23 cellular contexts compared by ENCODE assay signal in genomic region chr16:23286131-23286532, GRCh38. TPM values are rescaled to one million over a fixed set of nuclear protein-coding genes. Genes with fewer than 3 reads are reported as not detected.
DNase-seq lines count a peak whose midpoint lies in the region; ATAC-seq, FAIRE-seq and TF ChIP-seq lines count a peak whose summit lies in the region.
"Had no signal": no experiment of that assay in that cellular context is flagged by ENCODE, and none has a peak within 500 bp of the region (broad histone marks: within the 10 kb centered on the region; RNA-seq: fewer than 3 reads in every experiment).

No MANE protein-coding gene starts in this region.

- ATAC-seq in mucosa of descending colon (peak; percentile 23), GM23338 (no peak)
- ATAC-seq: effector memory CD8-positive, alpha-beta T cell; GM12878; Panc1; sciatic nerve; upper lobe of right lung had no signal

- no peaks in the 10 kb centered on the region for H4K20me1 ChIP-seq in GM23338 (replicated peaks; ENCODE audit: insufficient read depth)

- H3K36me3 ChIP-seq in bronchial epithelial cell (ENCODE audit: control insufficient read depth, insufficient read depth, low read length): no peaks in the 10 kb centered on the region
- no peaks in the 10 kb centered on the region for H3K36me3 ChIP-seq in mucosa of descending colon (ENCODE audit: low read depth)
- H3K36me3 ChIP-seq in ascending aorta: no peaks in the 10 kb centered on the region
- H3K36me3 ChIP-seq in GM23338 (ENCODE audit: insufficient read depth): no peaks in the 10 kb centered on the region
- H3K36me3 ChIP-seq: upper lobe of right lung had no signal

- intact Hi-C loops in mucosa of descending colon (cut with DNase I, micrococcal nuclease) (no loop called here), ascending aorta (cut with DNase I) (no loop called here)

- peak; percentile 97 for FAIRE-seq in bronchial epithelial cell (lab: Jason Lieb, UNC)
- FAIRE-seq: GM12878, HTR-8/SVneo had no signal

- no peaks in the 10 kb centered on the region for H3K4me1 ChIP-seq in mucosa of descending colon (ENCODE audit: low read depth)
- no peaks in the 10 kb centered on the region for H3K4me1 ChIP-seq in ascending aorta
- H3K4me1 ChIP-seq in GM23338 (ENCODE audit: insufficient read depth): no peaks in the 10 kb centered on the region
- H3K4me1 ChIP-seq: upper lobe of right lung had no signal

- H3K36me3 Mint-ChIP-seq in GM23338 (ENCODE audit: low read depth): no peaks in the 10 kb centered on the region
- H3K36me3 Mint-ChIP-seq: activated naive CD8-positive, alpha-beta T cell; CD14-positive monocyte had no signal

- H3K4me2 ChIP-seq in GM23338: no peak overlapping the region

- peak; percentile 24 for DNase-seq in AG20443 (ENCODE audit: low spot score)
- peak; percentile 84 for DNase-seq in HS-5 (ENCODE audit: low read depth)
- DNase-seq in bronchial epithelial cell (ENCODE audit: low read depth): peak; percentile 99
- no peak for DNase-seq in mucosa of descending colon
- DNase-seq in ascending aorta (ENCODE audit: low spot score in 2 of 2): no peak
- no peak for DNase-seq in GM23338 (ENCODE audit: low spot score)
- DNase-seq in activated CD8-positive, alpha-beta memory T cell treated with anti-CD3 and anti-CD28 coated beads for 24 hours: no peak
- DNase-seq in central memory CD4-positive, alpha-beta T cell: no peak
- DNase-seq: activated CD4-positive, alpha-beta T cell treated with anti-CD3 and anti-CD28 coated beads for 1 hour; effector memory CD8-positive, alpha-beta T cell; mesendoderm; MM.1S; NCI-H2081; NCI-H748 treated with DMSO at 0.1 percent for 48 hours; stimulated activated CD4-positive, alpha-beta T cell treated with anti-CD3 and anti-CD28 coated beads, Interleukin-4, amount 100 ng/mL, for 4 hours; upper lobe of right lung had no signal

- H3K27ac ChIP-seq in ascending aorta: no peak overlapping the region
- no peak overlapping the region for H3K27ac ChIP-seq in GM23338 (ENCODE audit: low read depth)
- H3K27ac ChIP-seq: upper lobe of right lung had no signal

- H3K27me3 ChIP-seq in bronchial epithelial cell (ENCODE audit: control insufficient read depth, insufficient read depth, low read length): no peaks in the 10 kb centered on the region
- H3K27me3 ChIP-seq in ascending aorta: no peaks in the 10 kb centered on the region
- H3K27me3 ChIP-seq in GM23338 (ENCODE audit: insufficient read depth): no peaks in the 10 kb centered on the region

- no peaks in the 10 kb centered on the region; the same call in 2 of the 3 replicates for H3K9me3 Mint-ChIP-seq in GM23338
- H3K9me3 Mint-ChIP-seq: central memory CD8-positive, alpha-beta T cell; effector memory CD8-positive, alpha-beta T cell had no signal

- no peaks in the 10 kb centered on the region for H3F3A ChIP-seq in GM23338 (replicated peaks; ENCODE audit: low read depth)

- H3K27me3 Mint-ChIP-seq in GM23338 (ENCODE audit: insufficient read depth, low read depth, poor library complexity): peaks cover 3% of the 10 kb centered on the region

- H3K4me3 ChIP-seq in bronchial epithelial cell (ENCODE audit: low read depth, low read length) (no peak overlapping the region), mucosa of descending colon (no peak overlapping the region), ascending aorta (no peak overlapping the region), GM23338 (no peak overlapping the region)
- H3K4me3 ChIP-seq: GM12878, upper lobe of right lung had no signal

- H3K9me3 ChIP-seq in mucosa of descending colon (no peaks in the 10 kb centered on the region), ascending aorta (no peaks in the 10 kb centered on the region)
- H3K9me3 ChIP-seq: upper lobe of right lung had no signal

- no peak overlapping the region for H3K4me3 Mint-ChIP-seq in GM23338
- H3K4me3 Mint-ChIP-seq: activated naive CD8-positive, alpha-beta T cell; CD14-positive monocyte; central memory CD8-positive, alpha-beta T cell; effector memory CD8-positive, alpha-beta T cell had no signal

- H2AFZ ChIP-seq in GM23338: no peak overlapping the region

- TF ChIP-seq CTCF in bronchial epithelial cell (IDR thresholded peaks at IDR 0.05; ENCODE audit: insufficient read depth, low read length, severe bottlenecking): no peak
- TF ChIP-seq CTCF in mucosa of descending colon (IDR thresholded peaks at IDR 0.05): no peak
- no peak for TF ChIP-seq CTCF in ascending aorta (IDR thresholded peaks at IDR 0.05)
- TF ChIP-seq CTCF in GM23338 (conservative IDR thresholded peaks at IDR 0.05; ENCODE audit: low read depth in 2 of 2): no peak

- H3K79me2 ChIP-seq in GM23338 (replicated peaks; ENCODE audit: insufficient read depth): no peaks in the 10 kb centered on the region

- H3K27ac Mint-ChIP-seq in GM23338: no peak overlapping the region
- H3K27ac Mint-ChIP-seq: activated naive CD8-positive, alpha-beta T cell; effector memory CD8-positive, alpha-beta T cell had no signal

- peaks cover 4% of the 10 kb centered on the region; the same call in 1 of the 2 replicates for H3K9me2 ChIP-seq in GM23338 (ENCODE audit: insufficient read depth)

- no peaks in the 10 kb centered on the region for H3K4me1 Mint-ChIP-seq in GM23338
- H3K4me1 Mint-ChIP-seq: central memory CD8-positive, alpha-beta T cell had no signal

TF ChIP-seq in GM23338, 12 proteins besides CTCF, POLR2A, EP300 and RAD21 (continues in another document):
- TF ChIP-seq JUNB (IDR thresholded peaks at IDR 0.05; ENCODE audit: unreplicated experiment) (no peak), NANOG (IDR thresholded peaks at IDR 0.05; ENCODE audit: borderline replicate concordance) (no peak)
- TF ChIP-seq, protein P1, sequence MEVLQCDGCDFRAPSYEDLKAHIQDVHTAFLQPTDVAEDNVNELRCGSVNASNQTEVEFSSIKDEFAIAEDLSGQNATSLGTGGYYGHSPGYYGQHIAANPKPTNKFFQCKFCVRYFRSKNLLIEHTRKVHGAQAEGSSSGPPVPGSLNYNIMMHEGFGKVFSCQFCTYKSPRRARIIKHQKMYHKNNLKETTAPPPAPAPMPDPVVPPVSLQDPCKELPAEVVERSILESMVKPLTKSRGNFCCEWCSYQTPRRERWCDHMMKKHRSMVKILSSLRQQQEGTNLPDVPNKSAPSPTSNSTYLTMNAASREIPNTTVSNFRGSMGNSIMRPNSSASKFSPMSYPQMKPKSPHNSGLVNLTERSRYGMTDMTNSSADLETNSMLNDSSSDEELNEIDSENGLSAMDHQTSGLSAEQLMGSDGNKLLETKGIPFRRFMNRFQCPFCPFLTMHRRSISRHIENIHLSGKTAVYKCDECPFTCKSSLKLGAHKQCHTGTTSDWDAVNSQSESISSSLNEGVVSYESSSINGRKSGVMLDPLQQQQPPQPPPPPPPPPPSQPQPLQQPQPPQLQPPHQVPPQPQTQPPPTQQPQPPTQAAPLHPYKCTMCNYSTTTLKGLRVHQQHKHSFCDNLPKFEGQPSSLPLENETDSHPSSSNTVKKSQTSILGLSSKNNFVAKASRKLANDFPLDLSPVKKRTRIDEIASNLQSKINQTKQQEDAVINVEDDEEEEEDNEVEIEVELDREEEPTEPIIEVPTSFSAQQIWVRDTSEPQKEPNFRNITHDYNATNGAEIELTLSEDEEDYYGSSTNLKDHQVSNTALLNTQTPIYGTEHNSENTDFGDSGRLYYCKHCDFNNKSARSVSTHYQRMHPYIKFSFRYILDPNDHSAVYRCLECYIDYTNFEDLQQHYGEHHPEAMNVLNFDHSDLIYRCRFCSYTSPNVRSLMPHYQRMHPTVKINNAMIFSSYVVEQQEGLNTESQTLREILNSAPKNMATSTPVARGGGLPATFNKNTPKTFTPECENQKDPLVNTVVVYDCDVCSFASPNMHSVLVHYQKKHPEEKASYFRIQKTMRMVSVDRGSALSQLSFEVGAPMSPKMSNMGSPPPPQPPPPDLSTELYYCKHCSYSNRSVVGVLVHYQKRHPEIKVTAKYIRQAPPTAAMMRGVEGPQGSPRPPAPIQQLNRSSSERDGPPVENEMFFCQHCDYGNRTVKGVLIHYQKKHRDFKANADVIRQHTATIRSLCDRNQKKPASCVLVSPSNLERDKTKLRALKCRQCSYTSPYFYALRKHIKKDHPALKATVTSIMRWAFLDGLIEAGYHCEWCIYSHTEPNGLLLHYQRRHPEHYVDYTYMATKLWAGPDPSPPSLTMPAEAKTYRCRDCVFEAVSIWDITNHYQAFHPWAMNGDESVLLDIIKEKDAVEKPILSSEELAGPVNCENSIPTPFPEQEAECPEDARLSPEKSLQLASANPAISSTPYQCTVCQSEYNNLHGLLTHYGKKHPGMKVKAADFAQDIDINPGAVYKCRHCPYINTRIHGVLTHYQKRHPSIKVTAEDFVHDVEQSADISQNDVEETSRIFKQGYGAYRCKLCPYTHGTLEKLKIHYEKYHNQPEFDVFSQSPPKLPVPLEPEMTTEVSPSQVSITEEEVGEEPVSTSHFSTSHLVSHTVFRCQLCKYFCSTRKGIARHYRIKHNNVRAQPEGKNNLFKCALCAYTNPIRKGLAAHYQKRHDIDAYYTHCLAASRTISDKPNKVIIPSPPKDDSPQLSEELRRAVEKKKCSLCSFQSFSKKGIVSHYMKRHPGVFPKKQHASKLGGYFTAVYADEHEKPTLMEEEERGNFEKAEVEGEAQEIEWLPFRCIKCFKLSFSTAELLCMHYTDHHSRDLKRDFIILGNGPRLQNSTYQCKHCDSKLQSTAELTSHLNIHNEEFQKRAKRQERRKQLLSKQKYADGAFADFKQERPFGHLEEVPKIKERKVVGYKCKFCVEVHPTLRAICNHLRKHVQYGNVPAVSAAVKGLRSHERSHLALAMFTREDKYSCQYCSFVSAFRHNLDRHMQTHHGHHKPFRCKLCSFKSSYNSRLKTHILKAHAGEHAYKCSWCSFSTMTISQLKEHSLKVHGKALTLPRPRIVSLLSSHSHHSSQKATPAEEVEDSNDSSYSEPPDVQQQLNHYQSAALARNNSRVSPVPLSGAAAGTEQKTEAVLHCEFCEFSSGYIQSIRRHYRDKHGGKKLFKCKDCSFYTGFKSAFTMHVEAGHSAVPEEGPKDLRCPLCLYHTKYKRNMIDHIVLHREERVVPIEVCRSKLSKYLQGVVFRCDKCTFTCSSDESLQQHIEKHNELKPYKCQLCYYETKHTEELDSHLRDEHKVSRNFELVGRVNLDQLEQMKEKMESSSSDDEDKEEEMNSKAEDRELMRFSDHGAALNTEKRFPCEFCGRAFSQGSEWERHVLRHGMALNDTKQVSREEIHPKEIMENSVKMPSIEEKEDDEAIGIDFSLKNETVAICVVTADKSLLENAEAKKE (CRISPR knock-in tag; IDR thresholded peaks at IDR 0.05): no peak

RNA-seq across cellular contexts. Expression of gene SCNN1B, which starts 16.0 kb away (rescaled TPM):
- total RNA-seq in bronchial epithelial cell (0.79 and 5.8 TPM in 2 replicates), mucosa of descending colon (100 to 1,000 TPM; 164 to 452 (median 204) TPM), ascending aorta (16.1 TPM)
- total RNA-seq in GM23338 (2014; rRNA removed; shearing (Covaris generic)): 1.1 and 1.2 TPM in 2 replicates
- polyA plus RNA-seq in GM23338 (2016; fragmentation: Nextera tagmentation; extraction: Ambion mirVana): 0.78 and 0.94 TPM in 2 replicates
- polyA plus RNA-seq: CD14-positive monocyte had no signal

Comparison
In these comparisons a context has a peak if more than half of its experiments do, and no peak if none do; other contexts are left out.
1. DNase-seq: peak in AG20443 (single experiment), HS-5 (single experiment) and bronchial epithelial cell (single experiment); none in mucosa of descending colon (0 of 3), ascending aorta (0 of 2), GM23338 (single experiment), activated CD8-positive, alpha-beta memory T cell treated with anti-CD3 and anti-CD28 coated beads for 24 hours (single experiment) and central memory CD4-positive, alpha-beta T cell (single experiment).